ENCODE assay signal across 8 cellular contexts in the genomic region with DNA sequence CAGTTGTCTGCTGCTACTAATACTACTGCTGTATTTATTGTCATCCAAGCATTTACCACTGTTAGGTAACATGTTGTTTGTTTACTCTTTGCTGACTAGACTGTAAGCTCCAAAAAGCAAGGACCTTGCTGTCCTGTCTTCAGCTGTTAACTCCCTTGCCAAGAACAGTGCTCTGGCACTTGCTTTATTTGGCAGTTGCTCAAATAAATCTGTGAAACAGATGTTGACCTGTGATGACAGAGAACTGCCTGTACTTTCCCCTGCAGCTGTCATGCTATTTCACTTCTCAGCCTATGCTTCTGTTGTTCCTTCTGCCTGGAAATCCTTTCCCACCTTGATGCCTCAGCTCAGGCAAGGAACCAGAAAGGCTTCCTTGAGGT.
A peak's percentile ranks its signal among the peaks of the same experiment; 100 is the strongest.
DNase-seq lines count a peak whose midpoint lies in the region; ATAC-seq and TF ChIP-seq lines count a peak whose summit lies in the region.
"Had no signal": no experiment of that assay in that cellular context is flagged by ENCODE, and none has a peak within 500 bp of the region (broad histone marks: within the 10 kb centered on the region; RNA-seq: fewer than 3 reads in every experiment).

No MANE protein-coding gene starts in this region.

- H3K36me3 ChIP-seq in testis (ENCODE audit: low read depth, missing control alignments): no peaks in the 10 kb centered on the region

- H3K27me3 ChIP-seq in testis: no peaks in the 10 kb centered on the region

- intact Hi-C loops in testis (cut with DNase I; ENCODE audit: low total_unique reads): no loop called here

- no peak for TF ChIP-seq POLR2A in testis (IDR thresholded peaks at IDR 0.05)

- H3K4me1 Mint-ChIP-seq in activated T-cell treated with anti-CD3 and anti-CD28 coated beads, Interleukin-2, amount 50 U/mL, for 24 hours (ENCODE audit: low read depth): no peaks in the 10 kb centered on the region
- H3K4me1 Mint-ChIP-seq: activated naive CD4-positive, alpha-beta T cell treated with anti-CD3 and anti-CD28 coated beads, Interleukin-2, amount 50 U/mL, for 24 hours had no signal

- peaks cover 5% of the 10 kb centered on the region for H3K9me3 Mint-ChIP-seq in activated T-cell treated with anti-CD3 and anti-CD28 coated beads, Interleukin-2, amount 50 U/mL, for 24 hours
- H3K9me3 Mint-ChIP-seq: activated naive CD4-positive, alpha-beta T cell treated with anti-CD3 and anti-CD28 coated beads, Interleukin-2, amount 50 U/mL, for 24 hours had no signal

- no peaks in the 10 kb centered on the region for H3K27me3 Mint-ChIP-seq in activated T-cell treated with anti-CD3 and anti-CD28 coated beads, Interleukin-2, amount 50 U/mL, for 24 hours
- H3K27me3 Mint-ChIP-seq: activated naive CD4-positive, alpha-beta T cell treated with anti-CD3 and anti-CD28 coated beads, Interleukin-2, amount 50 U/mL, for 24 hours had no signal

- H3K27ac Mint-ChIP-seq in activated T-cell treated with anti-CD3 and anti-CD28 coated beads, Interleukin-2, amount 50 U/mL, for 24 hours: no peak overlapping the region
- H3K27ac Mint-ChIP-seq: activated naive CD4-positive, alpha-beta T cell treated with anti-CD3 and anti-CD28 coated beads, Interleukin-2, amount 50 U/mL, for 24 hours had no signal

- DNase-seq in NCI-H2171 (lab: John Stamatoyannopoulos, UW): peak; percentile 93
- DNase-seq in fibroblast of pulmonary artery (ENCODE audit: low read depth): peak; percentile 77
- peak; percentile 45 for DNase-seq in testis
- no peak for DNase-seq in activated T-cell treated with anti-CD3 and anti-CD28 coated beads, Interleukin-2, amount 50 U/mL, for 24 hours
- DNase-seq in activated CD8-positive, alpha-beta memory T cell treated with anti-CD3 and anti-CD28 coated beads, Interleukin-2, amount 50 U/mL, for 48 hours: no peak
- no peak for DNase-seq in NCI-H226

- ATAC-seq in GM21360 (IDR thresholded peaks at IDR 0.05; ENCODE audit: unreplicated experiment): peak; percentile 67

- no peak overlapping the region for H3K27ac ChIP-seq in testis

- peaks cover 48% of the 10 kb centered on the region for H3K36me3 Mint-ChIP-seq in activated T-cell treated with anti-CD3 and anti-CD28 coated beads, Interleukin-2, amount 50 U/mL, for 24 hours (ENCODE audit: low read depth)

- H3K4me3 Mint-ChIP-seq in activated T-cell treated with anti-CD3 and anti-CD28 coated beads, Interleukin-2, amount 50 U/mL, for 24 hours: no peak overlapping the region
- H3K4me3 Mint-ChIP-seq: activated naive CD4-positive, alpha-beta T cell treated with anti-CD3 and anti-CD28 coated beads, Interleukin-2, amount 50 U/mL, for 24 hours had no signal

- H3K4me1 ChIP-seq in testis: peaks cover 4% of the 10 kb centered on the region

- TF ChIP-seq CTCF in fibroblast of pulmonary artery (IDR thresholded peaks at IDR 0.05; ENCODE audit: low read length, missing control alignments) (no peak), testis (IDR thresholded peaks at IDR 0.05) (no peak)

- H3K4me3 ChIP-seq in fibroblast of pulmonary artery (replicated peaks; ENCODE audit: low read depth, low read length) (no peak overlapping the region), testis (no peak overlapping the region)

- H3K9me3 ChIP-seq in testis: no peaks in the 10 kb centered on the region

Comparison
In these comparisons a context has a peak if more than half of its experiments do, and no peak if none do; other contexts are left out.
1. DNase-seq: peak in NCI-H2171 (single experiment), fibroblast of pulmonary artery (single experiment) and testis (single experiment); none in activated T-cell treated with anti-CD3 and anti-CD28 coated beads, Interleukin-2, amount 50 U/mL, for 24 hours (single experiment), activated CD8-positive, alpha-beta memory T cell treated with anti-CD3 and anti-CD28 coated beads, Interleukin-2, amount 50 U/mL, for 48 hours (single experiment) and NCI-H226 (single experiment).